In genomic region chr5:147393866-147394265, GRCh38 we compare ENCODE assay signal across 13 cellular contexts.
DNase-seq lines count a peak whose midpoint lies in the region; ATAC-seq and TF ChIP-seq lines count a peak whose summit lies in the region.
"Had no signal": no experiment of that assay in that cellular context is flagged by ENCODE, and none has a peak within 500 bp of the region (broad histone marks: within the 10 kb centered on the region; RNA-seq: fewer than 3 reads in every experiment).

No MANE protein-coding gene starts in this region.

- H3K4me3 Mint-ChIP-seq in WTC11, result no peak overlapping the region
- H3K4me3 Mint-ChIP-seq in activated naive CD8-positive, alpha-beta T cell treated with anti-CD3 and anti-CD28 coated beads, Interleukin-2, amount 50 U/mL, for 24 hours, result no peak overlapping the region
- H3K4me3 Mint-ChIP-seq: activated T-cell treated with anti-CD3 and anti-CD28 coated beads, Interleukin-2, amount 50 U/mL, for 4 hours; CD4-positive, alpha-beta T cell had no signal

- DNase-seq in AG04449 (ENCODE audit: low read depth, low spot score) (no peak), GM12865 (ENCODE audit: low read depth) (no peak), WTC11 (ENCODE audit: low spot score) (peak; percentile 83), fibroblast of the aortic adventitia (ENCODE audit: low read depth) (no peak), SJCRH30 (no peak), coronary artery (ENCODE audit: low spot score) (no peak), suprapubic skin (ENCODE audit: low spot score in 2 of 2) (no peak)
- no peak for DNase-seq in activated naive CD8-positive, alpha-beta T cell treated with anti-CD3 and anti-CD28 coated beads, Interleukin-2, amount 50 U/mL, for 24 hours
- DNase-seq: activated CD4-positive, CD25-positive, alpha-beta regulatory T cell treated with anti-CD3 and anti-CD28 coated beads, Interleukin-2, amount 50 U/mL, for 72 hours; activated T-cell treated with anti-CD3 and anti-CD28 coated beads, Interleukin-2, amount 50 U/mL, for 4 hours; CD4-positive, alpha-beta T cell; NCI-H1105 had no signal

- CTCF ChIA-PET in AG04449 (lab: Yijun Ruan, JAX) (interaction anchor here (0.9 to 12.0 kb wide), 9 partner anchors 9 to 184 kb away, joined by 3 to 91 read pairs (median 23); no protein-coding TSS in a partner anchor), WTC11 (lab: Charles Lee) (interaction anchor here (1.0 to 1.4 kb wide), 2 partner anchors 10 to 184 kb away, joined by 3 read pairs; no protein-coding TSS in a partner anchor)

- no peak for TF ChIP-seq EP300 in suprapubic skin (IDR thresholded peaks at IDR 0.05)

- peak; percentile 15; the same call in 1 of the 2 replicates for ATAC-seq in WTC11
- ATAC-seq in activated naive CD8-positive, alpha-beta T cell treated with anti-CD3 and anti-CD28 coated beads, Interleukin-2, amount 50 U/mL, for 24 hours, result no peak
- ATAC-seq: activated T-cell treated with anti-CD3 and anti-CD28 coated beads, Interleukin-2, amount 50 U/mL, for 4 hours had no signal

- no peak overlapping the region for H3K27ac ChIP-seq in SJCRH30
- H3K27ac ChIP-seq in coronary artery, result no peak overlapping the region
- no peak overlapping the region for H3K27ac ChIP-seq in suprapubic skin
- H3K27ac ChIP-seq: epithelial cell of prostate had no signal

- H3K9me3 ChIP-seq in SJCRH30 (replicated peaks) (no peaks in the 10 kb centered on the region), suprapubic skin (no peaks in the 10 kb centered on the region)

- H3K4me3 ChIP-seq in AG04449 (ENCODE audit: low read depth, low read length) (no peak overlapping the region), GM12865 (ENCODE audit: low read depth, low read length) (no peak overlapping the region), fibroblast of the aortic adventitia (ENCODE audit: low read depth, low read length) (no peak overlapping the region), SJCRH30 (no peak overlapping the region), coronary artery (no peak overlapping the region), suprapubic skin (no peak overlapping the region)

- no peaks in the 10 kb centered on the region for H3K27me3 Mint-ChIP-seq in WTC11 (ENCODE audit: low read depth)
- peaks cover 2% of the 10 kb centered on the region for H3K27me3 Mint-ChIP-seq in activated naive CD8-positive, alpha-beta T cell treated with anti-CD3 and anti-CD28 coated beads, Interleukin-2, amount 50 U/mL, for 24 hours

- peak; percentile 10 for TF ChIP-seq CTCF in AG04449 (IDR thresholded peaks at IDR 0.05; ENCODE audit: insufficient read depth, low read length, missing control alignments)
- TF ChIP-seq CTCF in GM12865 (IDR thresholded peaks at IDR 0.05; ENCODE audit: insufficient read depth, low read depth, low read length, missing control alignments), result peak; percentile 11
- TF ChIP-seq CTCF in WTC11 (IDR thresholded peaks at IDR 0.05), result peak; percentile 67
- TF ChIP-seq CTCF in fibroblast of the aortic adventitia (IDR thresholded peaks at IDR 0.05; ENCODE audit: insufficient read depth, low read length), result peak; percentile 51
- TF ChIP-seq CTCF in coronary artery (IDR thresholded peaks at IDR 0.05), result no peak
- no peak for TF ChIP-seq CTCF in suprapubic skin (IDR thresholded peaks at IDR 0.05)

- H3K36me3 ChIP-seq in SJCRH30 (peaks cover 6% of the 10 kb centered on the region), suprapubic skin (peaks cover 16% of the 10 kb centered on the region)

- no peak for TF ChIP-seq POLR2A in suprapubic skin (IDR thresholded peaks at IDR 0.05)

- H3K36me3 Mint-ChIP-seq in WTC11, result peaks cover 66% of the 10 kb centered on the region
- no peaks in the 10 kb centered on the region for H3K36me3 Mint-ChIP-seq in activated naive CD8-positive, alpha-beta T cell treated with anti-CD3 and anti-CD28 coated beads, Interleukin-2, amount 50 U/mL, for 24 hours (ENCODE audit: low read depth)

- H3K4me1 ChIP-seq in SJCRH30 (no peaks in the 10 kb centered on the region), suprapubic skin (no peaks in the 10 kb centered on the region)

- peaks cover 26% of the 10 kb centered on the region for H3K4me1 Mint-ChIP-seq in WTC11
- no peaks in the 10 kb centered on the region for H3K4me1 Mint-ChIP-seq in activated naive CD8-positive, alpha-beta T cell treated with anti-CD3 and anti-CD28 coated beads, Interleukin-2, amount 50 U/mL, for 24 hours

- H3K27me3 ChIP-seq in SJCRH30 (no peaks in the 10 kb centered on the region), suprapubic skin (no peaks in the 10 kb centered on the region)

- POLR2A ChIA-PET in AG04449 (lab: Yijun Ruan, JAX) (no interaction called here), WTC11 (lab: Charles Lee) (no interaction called here)

- peak overlapping the region; percentile 60; the same call in 1 of the 2 replicates for H3K27ac Mint-ChIP-seq in WTC11
- H3K27ac Mint-ChIP-seq in activated naive CD8-positive, alpha-beta T cell treated with anti-CD3 and anti-CD28 coated beads, Interleukin-2, amount 50 U/mL, for 24 hours, result no peak overlapping the region
- H3K27ac Mint-ChIP-seq: CD4-positive, alpha-beta T cell had no signal

- no peaks in the 10 kb centered on the region for H3K9me3 Mint-ChIP-seq in WTC11
- H3K9me3 Mint-ChIP-seq in activated naive CD8-positive, alpha-beta T cell treated with anti-CD3 and anti-CD28 coated beads, Interleukin-2, amount 50 U/mL, for 24 hours, result peaks cover 4% of the 10 kb centered on the region
- H3K9me3 Mint-ChIP-seq: activated T-cell treated with anti-CD3 and anti-CD28 coated beads, Interleukin-2, amount 50 U/mL, for 4 hours; CD4-positive, alpha-beta T cell had no signal

- 78% methylated on average over 12 of the region's 12 CpGs for WGBS in suprapubic skin

TF ChIP-seq in WTC11, 78 proteins besides CTCF, POLR2A, EP300 and RAD21:
- TF ChIP-seq CREM (CRISPR knock-in tag; IDR thresholded peaks at IDR 0.05) (no peak), TCF7 (CRISPR knock-in tag; IDR thresholded peaks at IDR 0.05; ENCODE audit: low read depth) (no peak), SOX15 (CRISPR knock-in tag; IDR thresholded peaks at IDR 0.05) (no peak), ELF4 (CRISPR knock-in tag; IDR thresholded peaks at IDR 0.05; ENCODE audit: low read depth) (no peak), ZNF671 (CRISPR knock-in tag; IDR thresholded peaks at IDR 0.05) (no peak), ZNF121 (CRISPR knock-in tag; IDR thresholded peaks at IDR 0.05) (no peak)

Comparison
In these comparisons a context has a peak if more than half of its experiments do, and no peak if none do; other contexts are left out.
1. CTCF ChIP-seq: peak in AG04449 (single experiment), GM12865 (single experiment), WTC11 (single experiment) and fibroblast of the aortic adventitia (single experiment); none in coronary artery (single experiment) and suprapubic skin (0 of 2).